In the genomic region with DNA sequence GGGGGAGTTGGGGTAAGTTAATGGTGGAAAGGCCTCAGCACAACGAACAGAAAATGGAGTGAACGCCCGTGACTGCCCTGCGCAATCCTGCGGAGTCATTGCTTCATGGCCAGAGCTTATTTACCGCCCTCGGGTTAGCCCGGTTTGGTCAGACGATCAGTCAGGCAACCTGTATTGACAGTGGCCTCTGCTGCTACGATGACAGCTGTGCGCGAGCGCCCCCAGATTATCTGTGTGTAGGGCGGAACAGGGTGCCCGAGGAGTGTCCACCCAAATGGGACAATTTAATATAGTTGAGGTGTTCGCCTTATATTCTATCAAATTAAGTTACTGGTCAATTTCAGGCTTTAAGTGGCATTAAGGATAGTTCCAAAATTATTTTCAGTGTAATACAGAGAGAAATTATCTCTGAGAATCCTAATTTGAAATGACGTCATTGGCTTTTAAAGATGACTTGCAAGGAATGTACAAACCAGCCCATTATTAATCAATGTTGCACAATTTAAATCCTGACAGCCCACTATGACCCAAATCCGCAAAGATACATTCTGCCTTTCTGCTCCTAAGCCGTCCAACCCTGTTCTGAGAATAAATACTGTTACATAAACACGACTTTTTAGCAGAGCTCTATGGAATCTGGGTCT, we compare ENCODE assay signal across 8 cellular contexts. TPM values are rescaled to one million over a fixed set of nuclear protein-coding genes. Genes with fewer than 3 reads are reported as not detected.
DNase-seq lines count a peak whose midpoint lies in the region; ATAC-seq and TF ChIP-seq lines count a peak whose summit lies in the region.

No MANE protein-coding gene starts in this region.

- H3K36me3 ChIP-seq in Caco-2 (ENCODE audit: control insufficient read depth, insufficient read depth, low read length) (no peaks in the 10 kb centered on the region), ascending aorta (no peaks in the 10 kb centered on the region), sigmoid colon (no peaks in the 10 kb centered on the region)

- CTCF ChIA-PET in Caco-2 (lab: Charles Lee) = no interaction called here

- peak; percentile 14 to 36 for TF ChIP-seq CTCF in Caco-2 (IDR thresholded peaks at IDR 0.05; ENCODE audit: insufficient read depth in 1 of 2, low read depth in 1 of 2, low read length in 1 of 2, severe bottlenecking in 1 of 2, unreplicated experiment in 1 of 2)
- TF ChIP-seq CTCF in ascending aorta (IDR thresholded peaks at IDR 0.05) = peak in 1 of 3 experiments; percentile 11
- TF ChIP-seq CTCF in sigmoid colon (IDR thresholded peaks at IDR 0.05) = no peak

- H3K9me3 Mint-ChIP-seq in Caco-2 (ENCODE audit: unreplicated experiment) = no peaks in the 10 kb centered on the region

- no peaks in the 10 kb centered on the region for H3K27me3 ChIP-seq in Caco-2 (replicated peaks; ENCODE audit: control insufficient read depth, insufficient read depth, low read length)
- H3K27me3 ChIP-seq in ascending aorta = no peaks in the 10 kb centered on the region
- no peaks in the 10 kb centered on the region for H3K27me3 ChIP-seq in sigmoid colon

- intact Hi-C loops in Caco-2 (cut with micrococcal nuclease; ENCODE audit: unreplicated experiment) (loop anchor here (5.0 kb wide), 2 partner anchors 41 to 61 kb away; no protein-coding TSS in a partner anchor), ascending aorta (cut with DNase I) (loop anchor here (1.0 to 10.0 kb wide), 5 partner anchors 86 to 374 kb away; partner anchors contain the start of genes GKAP1, HNRNPK, IDNK and KIF27), sigmoid colon (cut with DNase I) (loop anchor here (5.0 to 10.0 kb wide), 3 partner anchors 56 to 269 kb away; partner anchors contain the start of gene KIF27)

- WGBS in sigmoid colon, 2 donors = 14% methylated on average over 20 of the region's 20 CpGs

- H3K9me3 ChIP-seq in Caco-2 (no peaks in the 10 kb centered on the region), ascending aorta (no peaks in the 10 kb centered on the region), sigmoid colon (no peaks in the 10 kb centered on the region)

- DNase-seq in Caco-2 (peak; percentile 77), HK-2 (ENCODE audit: unreplicated experiment) (peak; percentile 52), SW480 (ENCODE audit: low spot score) (peak; percentile 67), ascending aorta (ENCODE audit: low spot score in 2 of 2) (peak; percentile 56 to 91), hypothalamus (lab: John Stamatoyannopoulos, UW) (peak in 45 of 51 donors; percentile 11 to 90 (median 64)), sigmoid colon (peak; percentile 91), OCI-M2 (lab: John Stamatoyannopoulos, UW; ENCODE audit: unreplicated experiment) (no peak)

- POLR2A ChIA-PET in Caco-2 (lab: Charles Lee) = no interaction called here

- H3K4me3 ChIP-seq in Caco-2 (ENCODE audit: low read depth, low read length) (peak overlapping the region; percentile 87), ascending aorta (peak overlapping the region; percentile 88 to 96), sigmoid colon (peak overlapping the region; percentile 83 to 97 (median 86))

- TF ChIP-seq POLR2A in sigmoid colon (IDR thresholded peaks at IDR 0.05) = no peak

- H3K4me1 Mint-ChIP-seq in Caco-2 (ENCODE audit: low read depth, unreplicated experiment) = no peaks in the 10 kb centered on the region

- H3K36me3 Mint-ChIP-seq in Caco-2 (ENCODE audit: insufficient read depth, unreplicated experiment) = peaks cover 36% of the 10 kb centered on the region

- peak overlapping the region; percentile 98 to 99 for H3K27ac ChIP-seq in ascending aorta
- H3K27ac ChIP-seq in sigmoid colon = peak overlapping the region; percentile 94 to 100 (median 98)

- peak overlapping the region; percentile 90 for H3K4me3 Mint-ChIP-seq in Caco-2 (ENCODE audit: unreplicated experiment)

- no peak for TF ChIP-seq EP300 in sigmoid colon (IDR thresholded peaks at IDR 0.05)

- ATAC-seq in GM19467 (IDR thresholded peaks at IDR 0.05; ENCODE audit: unreplicated experiment) = peak; percentile 48

- no peaks in the 10 kb centered on the region for H3K27me3 Mint-ChIP-seq in Caco-2 (ENCODE audit: insufficient read depth, unreplicated experiment)

- TSS peak; percentile 87 for BruUV-seq in Caco-2 (replicated peaks; lab: Mats Ljungman, UMichigan)

- H3K27ac Mint-ChIP-seq in Caco-2 (ENCODE audit: unreplicated experiment) = peak overlapping the region; percentile 99

- H3K4me1 ChIP-seq in Caco-2 (0 out of 2 replicates have a peak, but pooled peaks cover 4% of the 10 kb centered on the region), ascending aorta (no peaks in the 10 kb centered on the region), sigmoid colon (peaks cover 0 to 25% (median 19%) of the 10 kb centered on the region in 4 donors)

RNA-seq across cellular contexts. Expression of gene UBQLN1, which starts 0.9 kb away (rescaled TPM):
- total RNA-seq in Caco-2 (2022) (56.0 and 56.3 TPM in 2 replicates), ascending aorta (118 TPM), sigmoid colon (100 to 1,000 TPM in 3 of 4 donors, 10 to 100 TPM in 1; 96.1 to 113 (median 105) TPM)
- polyA plus RNA-seq in sigmoid colon = 10 to 100 TPM; 33.0 to 46.5 (median 40.2) TPM

Comparison
In these comparisons a context has a peak if more than half of its experiments do, and no peak if none do; other contexts are left out.
1. CTCF ChIP-seq: peak in Caco-2 (2 of 2); none in sigmoid colon (0 of 4).
2. Peak in every context shown above with its lines, with median percentiles within 50 percentile points of each other: H3K4me3 ChIP-seq.